Comparison of ENCODE assay signal across 1 cellular context in the genomic region with DNA sequence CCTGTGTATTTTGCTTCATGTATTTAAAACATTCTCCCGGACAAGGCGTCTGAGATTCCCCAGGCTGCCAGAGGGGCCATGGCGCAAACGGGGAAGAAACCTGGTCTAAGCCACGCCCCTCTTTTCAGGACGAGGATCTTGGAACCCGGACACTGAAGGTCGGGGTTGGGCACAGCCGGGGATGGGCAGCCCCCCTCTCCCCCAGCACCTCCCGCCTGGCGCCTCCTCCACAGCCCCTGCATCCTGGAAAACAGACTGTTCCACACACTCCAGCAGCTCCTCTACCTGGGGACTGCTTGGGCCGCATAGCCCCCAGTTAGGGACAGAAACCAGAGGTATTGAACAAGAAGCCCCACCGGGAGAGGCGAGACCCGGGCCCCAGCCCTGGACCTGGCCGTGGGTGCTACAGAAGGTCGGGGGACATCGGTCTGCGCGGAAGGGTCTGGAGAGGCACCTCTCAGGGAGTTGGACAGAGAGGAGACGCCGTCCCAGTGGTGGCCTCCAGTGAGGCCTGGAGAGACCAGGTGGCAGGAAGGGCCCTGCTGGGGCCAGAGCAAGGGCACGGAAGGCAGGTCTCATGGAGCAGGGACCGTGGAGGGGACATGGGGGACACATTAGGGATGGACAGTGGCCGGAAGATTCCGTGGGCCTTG.
TF ChIP-seq lines count a peak whose summit lies in the region.

No MANE protein-coding gene starts in this region.

TF ChIP-seq in WTC11, 78 proteins besides CTCF, POLR2A, EP300 and RAD21:
- TF ChIP-seq, protein P1, sequence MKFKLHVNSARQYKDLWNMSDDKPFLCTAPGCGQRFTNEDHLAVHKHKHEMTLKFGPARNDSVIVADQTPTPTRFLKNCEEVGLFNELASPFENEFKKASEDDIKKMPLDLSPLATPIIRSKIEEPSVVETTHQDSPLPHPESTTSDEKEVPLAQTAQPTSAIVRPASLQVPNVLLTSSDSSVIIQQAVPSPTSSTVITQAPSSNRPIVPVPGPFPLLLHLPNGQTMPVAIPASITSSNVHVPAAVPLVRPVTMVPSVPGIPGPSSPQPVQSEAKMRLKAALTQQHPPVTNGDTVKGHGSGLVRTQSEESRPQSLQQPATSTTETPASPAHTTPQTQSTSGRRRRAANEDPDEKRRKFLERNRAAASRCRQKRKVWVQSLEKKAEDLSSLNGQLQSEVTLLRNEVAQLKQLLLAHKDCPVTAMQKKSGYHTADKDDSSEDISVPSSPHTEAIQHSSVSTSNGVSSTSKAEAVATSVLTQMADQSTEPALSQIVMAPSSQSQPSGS (CRISPR knock-in tag; IDR thresholded peaks at IDR 0.05; ENCODE audit: borderline replicate concordance, low read depth), result no peak
- TF ChIP-seq TEAD4 (CRISPR knock-in tag; IDR thresholded peaks at IDR 0.05) (no peak), ZNF121 (CRISPR knock-in tag; IDR thresholded peaks at IDR 0.05) (no peak)
- TF ChIP-seq, protein P2, sequence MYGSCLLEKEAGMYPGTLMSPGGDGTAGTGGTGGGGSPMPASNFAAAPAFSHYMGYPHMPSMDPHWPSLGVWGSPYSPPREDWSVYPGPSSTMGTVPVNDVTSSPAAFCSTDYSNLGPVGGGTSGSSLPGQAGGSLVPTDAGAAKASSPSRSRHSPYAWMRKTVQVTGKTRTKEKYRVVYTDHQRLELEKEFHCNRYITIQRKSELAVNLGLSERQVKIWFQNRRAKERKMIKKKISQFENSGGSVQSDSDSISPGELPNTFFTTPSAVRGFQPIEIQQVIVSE (CRISPR knock-in tag; IDR thresholded peaks at IDR 0.05; ENCODE audit: borderline replicate concordance), result no peak
- TF ChIP-seq, protein P3, sequence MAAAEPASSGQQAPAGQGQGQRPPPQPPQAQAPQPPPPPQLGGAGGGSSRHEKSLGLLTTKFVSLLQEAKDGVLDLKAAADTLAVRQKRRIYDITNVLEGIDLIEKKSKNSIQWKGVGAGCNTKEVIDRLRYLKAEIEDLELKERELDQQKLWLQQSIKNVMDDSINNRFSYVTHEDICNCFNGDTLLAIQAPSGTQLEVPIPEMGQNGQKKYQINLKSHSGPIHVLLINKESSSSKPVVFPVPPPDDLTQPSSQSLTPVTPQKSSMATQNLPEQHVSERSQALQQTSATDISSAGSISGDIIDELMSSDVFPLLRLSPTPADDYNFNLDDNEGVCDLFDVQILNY (CRISPR knock-in tag; IDR thresholded peaks at IDR 0.05), result no peak
- TF ChIP-seq, protein P4, sequence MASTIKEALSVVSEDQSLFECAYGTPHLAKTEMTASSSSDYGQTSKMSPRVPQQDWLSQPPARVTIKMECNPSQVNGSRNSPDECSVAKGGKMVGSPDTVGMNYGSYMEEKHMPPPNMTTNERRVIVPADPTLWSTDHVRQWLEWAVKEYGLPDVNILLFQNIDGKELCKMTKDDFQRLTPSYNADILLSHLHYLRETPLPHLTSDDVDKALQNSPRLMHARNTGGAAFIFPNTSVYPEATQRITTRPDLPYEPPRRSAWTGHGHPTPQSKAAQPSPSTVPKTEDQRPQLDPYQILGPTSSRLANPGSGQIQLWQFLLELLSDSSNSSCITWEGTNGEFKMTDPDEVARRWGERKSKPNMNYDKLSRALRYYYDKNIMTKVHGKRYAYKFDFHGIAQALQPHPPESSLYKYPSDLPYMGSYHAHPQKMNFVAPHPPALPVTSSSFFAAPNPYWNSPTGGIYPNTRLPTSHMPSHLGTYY (CRISPR knock-in tag; IDR thresholded peaks at IDR 0.05), result no peak
TF ChIP-seq in WTC11: peak in this region for 0.
